Comparison of ENCODE assay signal across 8 cellular contexts in genomic region chr6:77650098-77650663, GRCh38. TPM values are rescaled to one million over a fixed set of nuclear protein-coding genes. Genes with fewer than 3 reads are reported as not detected.
A peak's percentile ranks its signal among the peaks of the same experiment; 100 is the strongest.
DNase-seq lines count a peak whose midpoint lies in the region; ATAC-seq lines count a peak whose summit lies in the region.

No MANE protein-coding gene starts in this region.

- DNase-seq in ELF-1 (ENCODE audit: low read depth, low spot score), result peak; percentile 93
- DNase-seq in activated naive CD4-positive, alpha-beta T cell treated with anti-CD3 and anti-CD28 coated beads, Interleukin-2, amount 50 U/mL, for 72 hours (ENCODE audit: low spot score in 2 of 2), result peak in 1 of 2 donors; percentile 6
- DNase-seq in stimulated activated naive CD8-positive, alpha-beta T cell treated with anti-CD3 and anti-CD28 coated beads, Interleukin-15, Interleukin-2, amounts not matched to agents 100 U/mL and 50 U/mL, for 24 hours, result peak; percentile 30
- DNase-seq in dedifferentiated amniotic fluid mesenchymal stem cell (ENCODE audit: extremely low spot score), result no peak

- no peak overlapping the region for H3K27ac Mint-ChIP-seq in activated naive CD4-positive, alpha-beta T cell treated with anti-CD3 and anti-CD28 coated beads, Interleukin-2, amount 50 U/mL, for 72 hours

- H3K9me3 Mint-ChIP-seq in activated naive CD4-positive, alpha-beta T cell treated with anti-CD3 and anti-CD28 coated beads, Interleukin-2, amount 50 U/mL, for 72 hours, result peaks cover 12 to 16% of the 10 kb centered on the region in 2 donors

- H3K36me3 ChIP-seq in iPS-20b (ENCODE audit: insufficient read depth, low read depth, low read length), result no peaks in the 10 kb centered on the region

- peak; percentile 80 for ATAC-seq in HG02798 (IDR thresholded peaks at IDR 0.05; ENCODE audit: poor library complexity, unreplicated experiment)
- peak; percentile 34 to 40 for ATAC-seq in activated naive CD4-positive, alpha-beta T cell treated with anti-CD3 and anti-CD28 coated beads, Interleukin-2, amount 50 U/mL, for 72 hours
- ATAC-seq in stimulated activated naive CD8-positive, alpha-beta T cell treated with anti-CD3 and anti-CD28 coated beads, Interleukin-15, Interleukin-2, amounts not matched to agents 100 U/mL and 50 U/mL, for 24 hours, result peak; percentile 63
- no peak for ATAC-seq in HG03196 (IDR thresholded peaks at IDR 0.05; ENCODE audit: unreplicated experiment)
- ATAC-seq in GM19328 (IDR thresholded peaks at IDR 0.05; ENCODE audit: unreplicated experiment), result no peak

- H3K27me3 ChIP-seq in iPS-20b (ENCODE audit: insufficient read depth, low read length), result no peaks in the 10 kb centered on the region

- no peak overlapping the region for H3K9ac ChIP-seq in iPS-20b (ENCODE audit: low read depth, low read length)

- H3K4me3 ChIP-seq in iPS-20b (ENCODE audit: low read length), result peak overlapping the region; percentile 47

- peaks cover 0 to 9% of the 10 kb centered on the region in 2 donors for H3K36me3 Mint-ChIP-seq in activated naive CD4-positive, alpha-beta T cell treated with anti-CD3 and anti-CD28 coated beads, Interleukin-2, amount 50 U/mL, for 72 hours

- no peaks in the 10 kb centered on the region for H3K9me3 ChIP-seq in iPS-20b (ENCODE audit: insufficient read depth, low read depth, low read length)

- H3K4me1 ChIP-seq in iPS-20b (ENCODE audit: insufficient read depth, low read length), result peaks cover 5% of the 10 kb centered on the region; the same call in 1 of the 2 replicates

- H3K27ac ChIP-seq in iPS-20b (ENCODE audit: low read length), result no peak overlapping the region

RNA-seq across cellular contexts. Expression of gene MEI4, which starts 2.7 kb away (rescaled TPM):
- not detected for total RNA-seq in activated naive CD4-positive, alpha-beta T cell treated with anti-CD3 and anti-CD28 coated beads, Interleukin-2, amount 50 U/mL, for 72 hours

Comparison
In these comparisons a context has a peak if more than half of its experiments do, and no peak if none do; other contexts are left out.
1. ATAC-seq: peak in HG02798 (single experiment), activated naive CD4-positive, alpha-beta T cell treated with anti-CD3 and anti-CD28 coated beads, Interleukin-2, amount 50 U/mL, for 72 hours (2 of 2) and stimulated activated naive CD8-positive, alpha-beta T cell treated with anti-CD3 and anti-CD28 coated beads, Interleukin-15, Interleukin-2, amounts not matched to agents 100 U/mL and 50 U/mL, for 24 hours (single experiment); none in HG03196 (single experiment) and GM19328 (single experiment).